ENCODE assay signal across 2 cellular contexts in the genomic region with DNA sequence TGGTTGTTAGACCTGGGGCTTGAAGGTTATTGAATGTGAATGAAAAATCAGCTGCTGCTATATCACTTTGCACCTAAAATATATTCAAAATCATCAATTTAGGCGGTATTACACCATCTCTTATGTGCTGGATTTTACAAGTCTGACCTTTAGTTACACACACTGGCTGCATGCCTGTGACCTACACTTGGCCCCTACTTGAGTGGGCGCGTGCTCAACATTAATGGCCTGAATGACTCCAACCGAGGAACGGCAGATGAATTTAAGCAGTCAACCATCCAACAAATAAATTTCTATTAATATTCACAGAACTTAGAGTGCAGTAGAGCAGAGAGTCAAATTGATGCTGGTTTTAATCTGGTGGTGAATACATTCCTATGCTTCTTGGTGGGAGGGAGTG.
TF ChIP-seq lines count a peak whose summit lies in the region.

No MANE protein-coding gene starts in this region.

TF ChIP-seq in liver, 16 proteins besides CTCF, POLR2A, EP300 and RAD21 (continued from another document):
- TF ChIP-seq, protein P1, sequence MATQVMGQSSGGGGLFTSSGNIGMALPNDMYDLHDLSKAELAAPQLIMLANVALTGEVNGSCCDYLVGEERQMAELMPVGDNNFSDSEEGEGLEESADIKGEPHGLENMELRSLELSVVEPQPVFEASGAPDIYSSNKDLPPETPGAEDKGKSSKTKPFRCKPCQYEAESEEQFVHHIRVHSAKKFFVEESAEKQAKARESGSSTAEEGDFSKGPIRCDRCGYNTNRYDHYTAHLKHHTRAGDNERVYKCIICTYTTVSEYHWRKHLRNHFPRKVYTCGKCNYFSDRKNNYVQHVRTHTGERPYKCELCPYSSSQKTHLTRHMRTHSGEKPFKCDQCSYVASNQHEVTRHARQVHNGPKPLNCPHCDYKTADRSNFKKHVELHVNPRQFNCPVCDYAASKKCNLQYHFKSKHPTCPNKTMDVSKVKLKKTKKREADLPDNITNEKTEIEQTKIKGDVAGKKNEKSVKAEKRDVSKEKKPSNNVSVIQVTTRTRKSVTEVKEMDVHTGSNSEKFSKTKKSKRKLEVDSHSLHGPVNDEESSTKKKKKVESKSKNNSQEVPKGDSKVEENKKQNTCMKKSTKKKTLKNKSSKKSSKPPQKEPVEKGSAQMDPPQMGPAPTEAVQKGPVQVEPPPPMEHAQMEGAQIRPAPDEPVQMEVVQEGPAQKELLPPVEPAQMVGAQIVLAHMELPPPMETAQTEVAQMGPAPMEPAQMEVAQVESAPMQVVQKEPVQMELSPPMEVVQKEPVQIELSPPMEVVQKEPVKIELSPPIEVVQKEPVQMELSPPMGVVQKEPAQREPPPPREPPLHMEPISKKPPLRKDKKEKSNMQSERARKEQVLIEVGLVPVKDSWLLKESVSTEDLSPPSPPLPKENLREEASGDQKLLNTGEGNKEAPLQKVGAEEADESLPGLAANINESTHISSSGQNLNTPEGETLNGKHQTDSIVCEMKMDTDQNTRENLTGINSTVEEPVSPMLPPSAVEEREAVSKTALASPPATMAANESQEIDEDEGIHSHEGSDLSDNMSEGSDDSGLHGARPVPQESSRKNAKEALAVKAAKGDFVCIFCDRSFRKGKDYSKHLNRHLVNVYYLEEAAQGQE (IDR thresholded peaks at IDR 0.05) = no peak
- TF ChIP-seq FOXA1 (IDR thresholded peaks at IDR 0.05) (no peak), GABPA (IDR thresholded peaks at IDR 0.05 in 1 of 2, conservative IDR thresholded peaks at IDR 0.05 in 1 of 2) (no peak)

TF ChIP-seq in HepG2, 621 proteins besides CTCF, POLR2A, EP300 and RAD21:
- TF ChIP-seq, protein P2, sequence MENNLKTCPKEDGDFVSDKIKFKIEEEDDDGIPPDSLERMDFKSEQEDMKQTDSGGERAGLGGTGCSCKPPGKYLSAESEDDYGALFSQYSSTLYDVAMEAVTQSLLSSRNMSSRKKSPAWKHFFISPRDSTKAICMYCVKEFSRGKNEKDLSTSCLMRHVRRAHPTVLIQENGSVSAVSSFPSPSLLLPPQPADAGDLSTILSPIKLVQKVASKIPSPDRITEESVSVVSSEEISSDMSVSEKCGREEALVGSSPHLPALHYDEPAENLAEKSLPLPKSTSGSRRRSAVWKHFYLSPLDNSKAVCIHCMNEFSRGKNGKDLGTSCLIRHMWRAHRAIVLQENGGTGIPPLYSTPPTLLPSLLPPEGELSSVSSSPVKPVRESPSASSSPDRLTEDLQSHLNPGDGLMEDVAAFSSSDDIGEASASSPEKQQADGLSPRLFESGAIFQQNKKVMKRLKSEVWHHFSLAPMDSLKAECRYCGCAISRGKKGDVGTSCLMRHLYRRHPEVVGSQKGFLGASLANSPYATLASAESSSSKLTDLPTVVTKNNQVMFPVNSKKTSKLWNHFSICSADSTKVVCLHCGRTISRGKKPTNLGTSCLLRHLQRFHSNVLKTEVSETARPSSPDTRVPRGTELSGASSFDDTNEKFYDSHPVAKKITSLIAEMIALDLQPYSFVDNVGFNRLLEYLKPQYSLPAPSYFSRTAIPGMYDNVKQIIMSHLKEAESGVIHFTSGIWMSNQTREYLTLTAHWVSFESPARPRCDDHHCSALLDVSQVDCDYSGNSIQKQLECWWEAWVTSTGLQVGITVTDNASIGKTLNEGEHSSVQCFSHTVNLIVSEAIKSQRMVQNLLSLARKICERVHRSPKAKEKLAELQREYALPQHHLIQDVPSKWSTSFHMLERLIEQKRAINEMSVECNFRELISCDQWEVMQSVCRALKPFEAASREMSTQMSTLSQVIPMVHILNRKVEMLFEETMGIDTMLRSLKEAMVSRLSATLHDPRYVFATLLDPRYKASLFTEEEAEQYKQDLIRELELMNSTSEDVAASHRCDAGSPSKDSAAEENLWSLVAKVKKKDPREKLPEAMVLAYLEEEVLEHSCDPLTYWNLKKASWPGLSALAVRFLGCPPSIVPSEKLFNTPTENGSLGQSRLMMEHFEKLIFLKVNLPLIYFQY (CRISPR knock-in tag; IDR thresholded peaks at IDR 0.05; ENCODE audit: borderline replicate concordance) = no peak
